8 cellular contexts compared by ENCODE assay signal in genomic region chr1:47333922-47334764, GRCh38. TPM values are rescaled to one million over a fixed set of nuclear protein-coding genes. Genes with fewer than 3 reads are reported as not detected.
DNase-seq lines count a peak whose midpoint lies in the region; ATAC-seq and TF ChIP-seq lines count a peak whose summit lies in the region.

No MANE protein-coding gene starts in this region.

- no peaks in the 10 kb centered on the region for H3K9me3 Mint-ChIP-seq in CD8-positive, alpha-beta memory T cell
- no peaks in the 10 kb centered on the region for H3K9me3 Mint-ChIP-seq in endothelial cell (ENCODE audit: unreplicated experiment)

- peaks cover 21 to 31% (median 27%) of the 10 kb centered on the region in 3 donors for H3K4me1 Mint-ChIP-seq in CD8-positive, alpha-beta memory T cell
- H3K4me1 Mint-ChIP-seq in endothelial cell (ENCODE audit: unreplicated experiment): peaks cover 19% of the 10 kb centered on the region

- peak overlapping the region; percentile 98 for H3K4me3 ChIP-seq in CD8-positive, alpha-beta memory T cell (ENCODE audit: low read length)

- peak; percentile 67 to 81 (median 77) for DNase-seq in CD8-positive, alpha-beta memory T cell
- DNase-seq in NCI-H82 treated with DMSO at 0.1 percent for 48 hours (lab: John Stamatoyannopoulos, UW; ENCODE audit: unreplicated experiment) (peak; percentile 21), endothelial cell (ENCODE audit: low spot score) (peak; percentile 83), middle frontal gyrus (ENCODE audit: extremely low spot score, low spot score) (peak; percentile 69)
- DNase-seq in activated CD8-positive, alpha-beta memory T cell treated with anti-CD3 and anti-CD28 coated beads for 48 hours (ENCODE audit: low read depth in 2 of 3, low spot score in 2 of 3): peak; percentile 42 to 59 (median 57)
- peak; percentile 56 to 74 for DNase-seq in stimulated activated CD8-positive, alpha-beta memory T cell treated with anti-CD3 and anti-CD28 coated beads, Interleukin-2, amount 100 ng/mL, for 48 hours (ENCODE audit: low read depth in 2 of 2)

- peak overlapping the region in 7 of 8 donors; percentile 86 to 98 (median 94) for H3K27ac Mint-ChIP-seq in CD8-positive, alpha-beta memory T cell
- H3K27ac Mint-ChIP-seq in endothelial cell (ENCODE audit: unreplicated experiment): peak overlapping the region; percentile 94

- peaks cover 28% of the 10 kb centered on the region for H3K4me1 ChIP-seq in CD8-positive, alpha-beta memory T cell (ENCODE audit: insufficient read depth, low read length)

- H3K36me3 Mint-ChIP-seq in CD8-positive, alpha-beta memory T cell: peaks cover 0 to 7% (median 0%) of the 10 kb centered on the region in 3 donors
- H3K36me3 Mint-ChIP-seq in endothelial cell (ENCODE audit: low read depth, unreplicated experiment): peaks cover 5% of the 10 kb centered on the region

- CTCF ChIA-PET in CD8-positive, alpha-beta memory T cell (lab: Charles Lee): interaction anchor here (0.7 to 2.2 kb wide), 6 partner anchors 8 to 392 kb away, joined by 3 to 14 read pairs (median 4); partner anchors contain the start of genes FOXD2 and STIL

- no peaks in the 10 kb centered on the region for H3K27me3 ChIP-seq in CD8-positive, alpha-beta memory T cell (ENCODE audit: insufficient read depth, low read length, poor library complexity, severe bottlenecking)

- H3K27ac ChIP-seq in CD8-positive, alpha-beta memory T cell (ENCODE audit: low read depth, low read length): peak overlapping the region; percentile 89

- TF ChIP-seq CTCF in endothelial cell (IDR thresholded peaks at IDR 0.05; ENCODE audit: unreplicated experiment): no peak

- no peaks in the 10 kb centered on the region for H3K36me3 ChIP-seq in CD8-positive, alpha-beta memory T cell (ENCODE audit: insufficient read depth, low read length)

- H3K4me3 Mint-ChIP-seq in CD8-positive, alpha-beta memory T cell: peak overlapping the region in 4 of 7 donors; percentile 92 to 97 (median 94)
- H3K4me3 Mint-ChIP-seq in endothelial cell (ENCODE audit: unreplicated experiment): peak overlapping the region; percentile 96

- no peaks in the 10 kb centered on the region for H3K27me3 Mint-ChIP-seq in CD8-positive, alpha-beta memory T cell
- peaks cover 3% of the 10 kb centered on the region for H3K27me3 Mint-ChIP-seq in endothelial cell (ENCODE audit: unreplicated experiment)

- peak; percentile 85 for ATAC-seq in GM19328 (IDR thresholded peaks at IDR 0.05; ENCODE audit: unreplicated experiment)
- ATAC-seq in HG03460 (IDR thresholded peaks at IDR 0.05; ENCODE audit: unreplicated experiment): peak; percentile 84

- H3K9me3 ChIP-seq in CD8-positive, alpha-beta memory T cell (ENCODE audit: low read length): no peaks in the 10 kb centered on the region

- POLR2A ChIA-PET in CD8-positive, alpha-beta memory T cell (lab: Charles Lee): interaction anchor here (0.8 to 3.4 kb wide), 3 partner anchors 9 to 104 kb away, joined by 3 to 20 read pairs (median 5); partner anchors contain the start of genes FOXD2 and STIL

RNA-seq across cellular contexts. Expression of gene CMPK1, which starts 0.6 kb away (rescaled TPM):
- total RNA-seq in CD8-positive, alpha-beta memory T cell: 100 to 1,000 TPM; 128 to 131 TPM
- polyA plus RNA-seq in CD8-positive, alpha-beta memory T cell: 187 TPM
- total RNA-seq in endothelial cell (ENCODE audit: unreplicated experiment): 53.4 TPM

RNA-seq across cellular contexts. Expression of gene STIL, which starts 20.2 kb away (rescaled TPM):
- total RNA-seq in CD8-positive, alpha-beta memory T cell: 10 to 100 TPM; 18.4 to 19.1 TPM
- 0.15 TPM for polyA plus RNA-seq in CD8-positive, alpha-beta memory T cell
- 12.1 TPM for total RNA-seq in endothelial cell (ENCODE audit: unreplicated experiment)

Comparison
In these comparisons a context has a peak if more than half of its experiments do, and no peak if none do; other contexts are left out.
1. Peak in every context shown above with its lines: DNase-seq, ATAC-seq, H3K4me3 ChIP-seq and H3K27ac ChIP-seq.
2. DNase-seq: peak in every context shown above with its lines; median percentile 83 in endothelial cell; 77 in CD8-positive, alpha-beta memory T cell; 69 in middle frontal gyrus; 65 in stimulated activated CD8-positive, alpha-beta memory T cell treated with anti-CD3 and anti-CD28 coated beads, Interleukin-2, amount 100 ng/mL, for 48 hours; 57 in activated CD8-positive, alpha-beta memory T cell treated with anti-CD3 and anti-CD28 coated beads for 48 hours; 21 in NCI-H82 treated with DMSO at 0.1 percent for 48 hours.